22 cellular contexts compared by ENCODE assay signal in the genomic region with DNA sequence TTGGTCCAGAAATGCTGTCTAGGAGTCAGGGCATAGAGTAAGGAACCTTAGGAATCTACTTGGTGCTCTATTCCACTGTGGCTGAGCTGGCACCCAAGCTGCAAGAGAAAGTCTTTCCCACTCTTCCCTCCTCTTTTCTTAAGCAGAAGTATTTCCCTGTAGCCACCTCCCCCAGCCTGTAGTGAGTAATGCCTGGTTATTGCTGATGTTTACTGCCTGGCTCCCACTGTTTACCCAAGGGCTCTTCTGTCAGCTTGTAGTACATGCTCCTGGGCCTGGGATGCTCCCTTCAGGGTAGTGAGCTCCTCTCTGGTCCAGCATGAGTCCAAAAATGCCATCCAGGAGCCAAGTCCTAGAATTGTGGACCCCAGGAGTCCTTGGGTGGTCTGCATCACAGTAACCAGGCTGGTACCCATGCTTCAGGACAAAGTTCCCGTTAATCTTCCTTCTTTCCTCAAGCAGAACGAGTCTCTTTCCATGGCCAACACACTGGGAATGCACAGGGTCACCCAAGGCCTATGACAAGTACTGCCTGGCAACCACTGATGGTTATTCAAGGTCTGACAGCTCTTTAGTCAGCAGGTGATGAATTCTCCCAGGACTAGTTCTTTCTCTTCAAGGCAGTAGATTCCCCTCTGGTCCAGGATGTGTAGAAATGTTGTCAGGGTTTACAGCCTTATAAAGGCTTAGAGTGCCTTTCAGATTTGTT. TPM values are rescaled to one million over a fixed set of nuclear protein-coding genes. Genes with fewer than 3 reads are reported as not detected.
A peak's percentile ranks its signal among the peaks of the same experiment; 100 is the strongest.
DNase-seq lines count a peak whose midpoint lies in the region; ATAC-seq and TF ChIP-seq lines count a peak whose summit lies in the region.
"Had no signal": no experiment of that assay in that cellular context is flagged by ENCODE, and none has a peak within 500 bp of the region (broad histone marks: within the 10 kb centered on the region; RNA-seq: fewer than 3 reads in every experiment).

No MANE protein-coding gene starts in this region.

- 86% methylated on average over 2 of the region's 2 CpGs; no CpG with 5 or more reads in 1 of the 2 experiments for whole genome bisulfite sequencing in endodermal cell (ENCODE audit: insufficient coverage in 1 of 2, insufficient read length in 1 of 2), 2 experiments

- DNase-seq in AG10803 (ENCODE audit: low read depth) (peak; percentile 44), PC-3 (peak; percentile 26), endodermal cell (no peak), left colon (no peak), MM.1S (no peak)
- no peak for DNase-seq in activated T-cell treated with anti-CD3 and anti-CD28 coated beads, Interleukin-2, amount 50 U/mL, for 48 hours
- DNase-seq: activated CD4-positive, alpha-beta T cell treated with anti-CD3 and anti-CD28 coated beads for 4 hours; activated CD8-positive, alpha-beta memory T cell treated with anti-CD3 and anti-CD28 coated beads, Interleukin-2, amount 10 ng/mL, durations not matched to agents 7 days and 5 days; activated naive CD8-positive, alpha-beta T cell treated with anti-CD3 and anti-CD28 coated beads, Interleukin-2, amount 50 U/mL, for 24 hours; KG1; left lung; midbrain; NCI-H1048; NCI-H2029; psoas muscle; stimulated activated CD8-positive, alpha-beta memory T cell treated with anti-CD3 and anti-CD28 coated beads, Interleukin-4, amount 100 ng/mL, for 48 hours; SW 1271 had no signal

- no peaks in the 10 kb centered on the region for H3K9me3 ChIP-seq in PC-3 (ENCODE audit: low read length)
- H3K9me3 ChIP-seq in endodermal cell (ENCODE audit: control insufficient read depth, low read length), result no peaks in the 10 kb centered on the region
- H3K9me3 ChIP-seq in MM.1S (replicated peaks; ENCODE audit: insufficient read depth, low read length), result no peaks in the 10 kb centered on the region
- H3K9me3 ChIP-seq: left lung, psoas muscle, suprapubic skin had no signal

- H2AFZ ChIP-seq in PC-3 (ENCODE audit: low read length) (no peak overlapping the region), MM.1S (ENCODE audit: low read length) (no peak overlapping the region)

- no peak overlapping the region for H3K27ac ChIP-seq in PC-3 (ENCODE audit: low read length)
- peak overlapping the region; percentile 24 for H3K27ac ChIP-seq in endodermal cell (ENCODE audit: low read depth, low read length)
- H3K27ac ChIP-seq in MM.1S (ENCODE audit: low read length), result no peak overlapping the region
- H3K27ac ChIP-seq: left lung, psoas muscle, suprapubic skin had no signal

- BruUV-seq in PC-3 (replicated peaks; lab: Mats Ljungman, UMichigan), result no TSS peak

- H3K36me3 Mint-ChIP-seq in endodermal cell (ENCODE audit: low read depth), result peaks cover 7% of the 10 kb centered on the region

- ATAC-seq in PC-3, result peak; percentile 63
- ATAC-seq in left colon, result peak; percentile 60
- no peak for ATAC-seq in HG02981 (IDR thresholded peaks at IDR 0.05; ENCODE audit: unreplicated experiment)
- no peak for ATAC-seq in GM21528 (IDR thresholded peaks at IDR 0.05; ENCODE audit: low FRiP score, unreplicated experiment)
- ATAC-seq: activated CD8-positive, alpha-beta memory T cell treated with anti-CD3 and anti-CD28 coated beads, Interleukin-2, amount 10 ng/mL, durations not matched to agents 7 days and 5 days; activated naive CD8-positive, alpha-beta T cell treated with anti-CD3 and anti-CD28 coated beads, Interleukin-2, amount 50 U/mL, for 24 hours; activated T-helper 17 cell treated with anti-CD3 and anti-CD28 coated beads, Interleukin-2, amount 50 U/mL, for 72 hours; left lung; psoas muscle; Right ventricle myocardium inferior had no signal

- H3K27ac Mint-ChIP-seq in endodermal cell, result no peak overlapping the region
- H3K27ac Mint-ChIP-seq: activated CD8-positive, alpha-beta memory T cell treated with anti-CD3 and anti-CD28 coated beads, Interleukin-2, amount 10 ng/mL, durations not matched to agents 7 days and 5 days; activated naive CD8-positive, alpha-beta T cell treated with anti-CD3 and anti-CD28 coated beads, Interleukin-2, amount 50 U/mL, for 24 hours; activated T-helper 17 cell treated with anti-CD3 and anti-CD28 coated beads, Interleukin-2, amount 50 U/mL, for 72 hours had no signal

- POLR2A ChIA-PET in PC-3 (lab: Charles Lee; ENCODE audit: unreplicated experiment), result no interaction called here

- H4K20me1 ChIP-seq in PC-3 (ENCODE audit: low read length) (no peaks in the 10 kb centered on the region), MM.1S (ENCODE audit: insufficient read depth, low read length) (no peaks in the 10 kb centered on the region)

- H3K27me3 ChIP-seq in PC-3 (ENCODE audit: low read length) (no peaks in the 10 kb centered on the region), endodermal cell (ENCODE audit: control insufficient read depth, insufficient read depth, low read length, poor library complexity, severe bottlenecking) (no peaks in the 10 kb centered on the region), MM.1S (replicated peaks; ENCODE audit: insufficient read depth, low read length) (no peaks in the 10 kb centered on the region)
- H3K27me3 ChIP-seq: left lung, suprapubic skin had no signal

- H3K4me2 ChIP-seq in PC-3 (ENCODE audit: low read length) (no peak overlapping the region), MM.1S (ENCODE audit: low read depth, low read length) (no peak overlapping the region)

- no peaks in the 10 kb centered on the region for H3K27me3 Mint-ChIP-seq in endodermal cell (ENCODE audit: insufficient read depth)
- H3K27me3 Mint-ChIP-seq: activated CD8-positive, alpha-beta memory T cell treated with anti-CD3 and anti-CD28 coated beads, Interleukin-2, amount 10 ng/mL, durations not matched to agents 7 days and 5 days; activated naive CD8-positive, alpha-beta T cell treated with anti-CD3 and anti-CD28 coated beads, Interleukin-2, amount 50 U/mL, for 24 hours; activated T-helper 17 cell treated with anti-CD3 and anti-CD28 coated beads, Interleukin-2, amount 50 U/mL, for 72 hours had no signal

- H3K9me2 ChIP-seq in PC-3 (replicated peaks; ENCODE audit: low read length) (no peaks in the 10 kb centered on the region), MM.1S (replicated peaks; ENCODE audit: insufficient read depth, low read length) (no peaks in the 10 kb centered on the region)

- H3K4me3 ChIP-seq in AG10803 (ENCODE audit: low read length) (no peak overlapping the region), PC-3 (ENCODE audit: low read length) (no peak overlapping the region), endodermal cell (ENCODE audit: low read length) (no peak overlapping the region), MM.1S (ENCODE audit: low read length) (no peak overlapping the region)
- H3K4me3 ChIP-seq: left lung, psoas muscle, suprapubic skin had no signal

- no peaks in the 10 kb centered on the region for H3K36me3 ChIP-seq in PC-3 (ENCODE audit: low read depth, low read length)
- H3K36me3 ChIP-seq in endodermal cell (ENCODE audit: control insufficient read depth, insufficient read depth, low read length), result no peaks in the 10 kb centered on the region
- no peaks in the 10 kb centered on the region for H3K36me3 ChIP-seq in MM.1S (replicated peaks; ENCODE audit: insufficient read depth, low read length)
- H3K36me3 ChIP-seq: left lung, suprapubic skin had no signal

- peaks cover 1% of the 10 kb centered on the region for H3K4me1 Mint-ChIP-seq in endodermal cell

- CTCF ChIA-PET in PC-3 (lab: Charles Lee), result no interaction called here

- H3K4me1 ChIP-seq in PC-3 (ENCODE audit: insufficient read depth, low read length) (peaks cover 4% of the 10 kb centered on the region; the same call in 1 of the 2 replicates), endodermal cell (ENCODE audit: control insufficient read depth, insufficient read depth, low read length) (no peaks in the 10 kb centered on the region), MM.1S (ENCODE audit: low read length) (no peaks in the 10 kb centered on the region)
- H3K4me1 ChIP-seq: left lung, psoas muscle, suprapubic skin had no signal

- no peaks in the 10 kb centered on the region for H3F3A ChIP-seq in PC-3 (ENCODE audit: low read length, unreplicated experiment)
- no peaks in the 10 kb centered on the region for H3F3A ChIP-seq in MM.1S (ENCODE audit: insufficient read depth, low read length)

- H3K9me3 Mint-ChIP-seq in endodermal cell, result no peaks in the 10 kb centered on the region
- H3K9me3 Mint-ChIP-seq: activated naive CD8-positive, alpha-beta T cell treated with anti-CD3 and anti-CD28 coated beads, Interleukin-2, amount 50 U/mL, for 24 hours had no signal

- no peak overlapping the region for H3K4me3 Mint-ChIP-seq in endodermal cell
- H3K4me3 Mint-ChIP-seq: activated CD8-positive, alpha-beta memory T cell treated with anti-CD3 and anti-CD28 coated beads, Interleukin-2, amount 10 ng/mL, durations not matched to agents 7 days and 5 days; activated naive CD8-positive, alpha-beta T cell treated with anti-CD3 and anti-CD28 coated beads, Interleukin-2, amount 50 U/mL, for 24 hours; activated T-helper 17 cell treated with anti-CD3 and anti-CD28 coated beads, Interleukin-2, amount 50 U/mL, for 72 hours had no signal

- intact Hi-C loops in PC-3 (cut with micrococcal nuclease), result loop anchor here (1.0 kb wide), 1 partner anchor 15 kb away; no protein-coding TSS in a partner anchor
- intact Hi-C loops in left colon (cut with DNase I, micrococcal nuclease), result no loop called here

- H3K79me2 ChIP-seq in PC-3 (ENCODE audit: low read length) (peaks cover 21% of the 10 kb centered on the region; the same call in 1 of the 2 replicates), MM.1S (ENCODE audit: low read length) (peaks cover 20% of the 10 kb centered on the region)

- TF ChIP-seq CTCF in AG10803 (conservative IDR thresholded peaks at IDR 0.05; ENCODE audit: low read length), result no peak
- no peak for TF ChIP-seq CTCF in PC-3 (conservative IDR thresholded peaks at IDR 0.05; ENCODE audit: low read depth, low read length)
- TF ChIP-seq CTCF in endodermal cell (conservative IDR thresholded peaks at IDR 0.05), result no peak
- TF ChIP-seq CTCF in MM.1S (IDR thresholded peaks at IDR 0.05; ENCODE audit: low read length), result no peak

- no peak overlapping the region for H3K9ac ChIP-seq in PC-3 (ENCODE audit: low read length)
- no peak overlapping the region for H3K9ac ChIP-seq in endodermal cell (ENCODE audit: extremely low read depth, low read length, poor library complexity, severe bottlenecking)
- no peak overlapping the region for H3K9ac ChIP-seq in MM.1S (ENCODE audit: low read length)

RNA-seq across cellular contexts. Expression of gene GALK2, which starts 17.6 kb away (rescaled TPM):
- total RNA-seq in PC-3 (2014; rRNA removed), result 27.2 and 34.6 TPM in 2 replicates
- 10 to 100 TPM; 13.4 to 19.1 TPM for total RNA-seq in endodermal cell
- polyA plus RNA-seq in endodermal cell (2013, experiment 1 of 2), result 14.5 TPM
- polyA plus RNA-seq in endodermal cell (2013, experiment 2 of 2), result 13.2 TPM
- 10 to 100 TPM; 34.9 to 38.5 TPM for total RNA-seq in left colon

RNA-seq across cellular contexts. Expression of gene COPS2, which starts 32.3 kb away (rescaled TPM):
- total RNA-seq in PC-3 (2014; rRNA removed) (30.4 TPM in 2 replicates), endodermal cell (10 to 100 TPM; 57.1 to 60.9 TPM), left colon (10 to 100 TPM; 44.3 to 48.1 TPM)
- polyA plus RNA-seq in endodermal cell (2013, experiment 1 of 2), result 93.3 TPM
- 95.2 TPM for polyA plus RNA-seq in endodermal cell (2013, experiment 2 of 2)

Comparison
In these comparisons a context has a peak if more than half of its experiments do, and no peak if none do; other contexts are left out.
1. DNase-seq: peak in AG10803 (single experiment) and PC-3 (single experiment); none in endodermal cell (single experiment), left colon (0 of 2), activated T-cell treated with anti-CD3 and anti-CD28 coated beads, Interleukin-2, amount 50 U/mL, for 48 hours (0 of 2) and MM.1S (single experiment).
2. ATAC-seq: peak in PC-3 (single experiment) and left colon (single experiment); none in HG02981 (single experiment) and GM21528 (single experiment).